16 cellular contexts compared by ENCODE assay signal in genomic region chr4:88794952-88795351, GRCh38.
DNase-seq lines count a peak whose midpoint lies in the region; ATAC-seq and TF ChIP-seq lines count a peak whose summit lies in the region.
"Had no signal": no experiment of that assay in that cellular context is flagged by ENCODE, and none has a peak within 500 bp of the region (broad histone marks: within the 10 kb centered on the region; RNA-seq: fewer than 3 reads in every experiment).

No MANE protein-coding gene starts in this region.

- H2BK120ac ChIP-seq in IMR-90 (ENCODE audit: low read depth, low read length), result no peak overlapping the region

- H3K9me3 ChIP-seq in IMR-90 (ENCODE audit: control insufficient read depth, insufficient read depth, low read length) (no peaks in the 10 kb centered on the region), SK-N-MC (ENCODE audit: low read depth, low read length) (peaks cover 4% of the 10 kb centered on the region; the same call in 1 of the 2 replicates)
- H3K9me3 ChIP-seq: BLaER1, Caco-2, HAP-1 had no signal

- H3K27ac ChIP-seq in IMR-90 (ENCODE audit: insufficient read depth, low read length) (no peak overlapping the region), SK-N-MC (peak overlapping the region; percentile 67)
- H3K27ac ChIP-seq: BLaER1, C4-2B, GM23248 had no signal

- H2BK20ac ChIP-seq in IMR-90 (ENCODE audit: low read depth, low read length), result no peak overlapping the region

- no peak overlapping the region for H2AFZ ChIP-seq in IMR-90 (replicated peaks; ENCODE audit: low read length, poor library complexity)
- H2AFZ ChIP-seq: GM23248 had no signal

- H4K8ac ChIP-seq in IMR-90 (ENCODE audit: low read depth in 2 of 2, low read length in 2 of 2), result no peak overlapping the region

- in situ Hi-C loops in IMR-90 (cut with MboI; ENCODE audit: low sequenced_read_pairs), result no loop called here

- H3K4ac ChIP-seq in IMR-90 (ENCODE audit: low read depth, low read length), result no peak overlapping the region

- TF ChIP-seq CTCF in IMR-90 (conservative IDR thresholded peaks at IDR 0.05; ENCODE audit: low read depth, low read length) (no peak), fibroblast of the aortic adventitia (IDR thresholded peaks at IDR 0.05; ENCODE audit: insufficient read depth, low read length) (no peak)

- no peak overlapping the region for H3K4me2 ChIP-seq in IMR-90 (ENCODE audit: low read depth, low read length)
- H3K4me2 ChIP-seq: BLaER1 had no signal

- no peak overlapping the region for H4K5ac ChIP-seq in IMR-90 (ENCODE audit: low read depth, low read length)

- dilution Hi-C loops in IMR-90 (cut with HindIII; ENCODE audit: low sequenced_read_pairs, unreplicated experiment), result no loop called here

- no peak overlapping the region for H3K14ac ChIP-seq in IMR-90 (replicated peaks; ENCODE audit: low read depth, low read length)

- no peak overlapping the region for H3K9ac ChIP-seq in IMR-90 (ENCODE audit: low read depth, low read length)
- no peak overlapping the region for H3K9ac ChIP-seq in SK-N-MC (ENCODE audit: insufficient read length)
- H3K9ac ChIP-seq: BLaER1, GM23248 had no signal

- no peaks in the 10 kb centered on the region for H4K20me1 ChIP-seq in IMR-90 (ENCODE audit: insufficient read depth, low read length)
- H4K20me1 ChIP-seq: BLaER1 had no signal

- TF ChIP-seq POLR2A in IMR-90 (IDR thresholded peaks at IDR 0.05; ENCODE audit: low read depth, low read length), result no peak

- peaks cover 6% of the 10 kb centered on the region; the same call in 1 of the 2 replicates for H3K4me1 ChIP-seq in IMR-90 (ENCODE audit: control insufficient read depth, insufficient read depth, low read length)
- H3K4me1 ChIP-seq: BLaER1, Caco-2 had no signal

- no peak overlapping the region for H3K23ac ChIP-seq in IMR-90 (ENCODE audit: low read depth, low read length)

- H3K9me1 ChIP-seq in IMR-90 (ENCODE audit: insufficient read depth, low read length), result peaks cover 1% of the 10 kb centered on the region; the same call in 1 of the 2 replicates

- intact Hi-C loops in IMR-90 (cut with micrococcal nuclease), result loop anchor here (5.0 kb wide), 1 partner anchor 88 kb away; no protein-coding TSS in a partner anchor

- no peak overlapping the region for H3K56ac ChIP-seq in IMR-90 (ENCODE audit: extremely low read depth, insufficient read depth, low read length)

- no peak overlapping the region for H3K18ac ChIP-seq in IMR-90 (ENCODE audit: low read depth, low read length)

- no peak overlapping the region for H2BK5ac ChIP-seq in IMR-90 (ENCODE audit: low read depth, low read length, poor library complexity, severe bottlenecking)

- ATAC-seq in IMR-90 (ENCODE audit: low read depth), result no peak
- ATAC-seq in HG03520 (IDR thresholded peaks at IDR 0.05; ENCODE audit: unreplicated experiment), result no peak
- no peak for ATAC-seq in GM18519 (IDR thresholded peaks at IDR 0.05; ENCODE audit: low FRiP score, unreplicated experiment)
- ATAC-seq: CD8-positive, alpha-beta T cell had no signal

- TF ChIP-seq RAD21 in IMR-90 (IDR thresholded peaks at IDR 0.05; ENCODE audit: low read length), result no peak

- CTCF ChIA-PET in IMR-90 (lab: Yijun Ruan, JAX), result interaction anchor here (1.2 kb wide), 1 partner anchor 89 kb away, joined by 3 read pairs; no protein-coding TSS in a partner anchor

- H2BK15ac ChIP-seq in IMR-90 (ENCODE audit: low read depth, low read length), result no peak overlapping the region

- DNase-seq in IMR-90 (no peak), SK-N-MC (ENCODE audit: low read depth, low spot score) (no peak), fibroblast of the aortic adventitia (ENCODE audit: low read depth) (peak; percentile 23), hepatic stellate cell (ENCODE audit: low spot score) (no peak)
- DNase-seq: Caco-2; CD4-positive, CD25-positive, alpha-beta regulatory T cell; CD8-positive, alpha-beta T cell; DMS153; DND-41; GM23248; HFFc6 had no signal

- H2AK5ac ChIP-seq in IMR-90 (ENCODE audit: low read depth, low read length), result no peak overlapping the region

- H3K36me3 ChIP-seq in IMR-90 (ENCODE audit: control insufficient read depth, insufficient read depth, low read length) (peaks cover 1% of the 10 kb centered on the region), SK-N-MC (ENCODE audit: insufficient read depth, low read length) (peaks cover 9% of the 10 kb centered on the region)
- H3K36me3 ChIP-seq: BLaER1, HAP-1 had no signal

- H3K27me3 ChIP-seq in IMR-90 (ENCODE audit: control insufficient read depth, insufficient read depth, low read length), result no peaks in the 10 kb centered on the region
- H3K27me3 ChIP-seq: BLaER1 had no signal

- H4K91ac ChIP-seq in IMR-90 (ENCODE audit: insufficient read depth, low read depth, low read length), result no peak overlapping the region

- POLR2A ChIA-PET in IMR-90 (lab: Charles Lee; ENCODE audit: unreplicated experiment), result no interaction called here

- H3K4me3 ChIP-seq in IMR-90 (ENCODE audit: insufficient read depth, low read depth, low read length), result no peak overlapping the region
- H3K4me3 ChIP-seq in SK-N-MC, result no peak overlapping the region
- H3K4me3 ChIP-seq in fibroblast of the aortic adventitia (ENCODE audit: low read depth, low read length), result no peak overlapping the region
- H3K4me3 ChIP-seq: BLaER1, GM23248, HAP-1 had no signal

- no TSS peak for BruUV-seq in IMR-90 (replicated peaks; lab: Mats Ljungman, UMichigan)

- peaks cover 6 to 11% of the 10 kb centered on the region in 2 experiments; a peak in 3 of 4 replicates for H3K79me1 ChIP-seq in IMR-90 (ENCODE audit: low read depth in 1 of 2, low read length in 2 of 2)

- H2AK9ac ChIP-seq in IMR-90 (replicated peaks; ENCODE audit: low read depth, low read length, poor library complexity), result no peak overlapping the region

TF ChIP-seq in IMR-90, 13 proteins besides CTCF, POLR2A, EP300 and RAD21:
- no peak for TF ChIP-seq MXI1 (IDR thresholded peaks at IDR 0.05; ENCODE audit: borderline replicate concordance, low read depth, low read length)
- TF ChIP-seq, protein P1, sequence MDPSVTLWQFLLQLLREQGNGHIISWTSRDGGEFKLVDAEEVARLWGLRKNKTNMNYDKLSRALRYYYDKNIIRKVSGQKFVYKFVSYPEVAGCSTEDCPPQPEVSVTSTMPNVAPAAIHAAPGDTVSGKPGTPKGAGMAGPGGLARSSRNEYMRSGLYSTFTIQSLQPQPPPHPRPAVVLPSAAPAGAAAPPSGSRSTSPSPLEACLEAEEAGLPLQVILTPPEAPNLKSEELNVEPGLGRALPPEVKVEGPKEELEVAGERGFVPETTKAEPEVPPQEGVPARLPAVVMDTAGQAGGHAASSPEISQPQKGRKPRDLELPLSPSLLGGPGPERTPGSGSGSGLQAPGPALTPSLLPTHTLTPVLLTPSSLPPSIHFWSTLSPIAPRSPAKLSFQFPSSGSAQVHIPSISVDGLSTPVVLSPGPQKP (IDR thresholded peaks at IDR 0.05; ENCODE audit: borderline replicate concordance, low read depth, low read length), result no peak
- no peak for TF ChIP-seq BHLHE40 (IDR thresholded peaks at IDR 0.05; ENCODE audit: low read depth, low read length)
- TF ChIP-seq MAZ (IDR thresholded peaks at IDR 0.05; ENCODE audit: borderline replicate concordance, low read depth, low read length), result no peak
- no peak for TF ChIP-seq CHD1 (IDR thresholded peaks at IDR 0.05; ENCODE audit: low read depth, low read length)
- peak; percentile 53 for TF ChIP-seq MAFK (IDR thresholded peaks at IDR 0.05; ENCODE audit: low read depth, low read length)
- TF ChIP-seq SMC3 (IDR thresholded peaks at IDR 0.05; ENCODE audit: low read depth, low read length), result no peak
- TF ChIP-seq RCOR1 (IDR thresholded peaks at IDR 0.05; ENCODE audit: insufficient replicate concordance, low read length), result no peak
- no peak for TF ChIP-seq USF2 (IDR thresholded peaks at IDR 0.05; ENCODE audit: low read depth, low read length)
- peak; percentile 78 for TF ChIP-seq CEBPB (IDR thresholded peaks at IDR 0.05; ENCODE audit: low read depth, low read length)
- TF ChIP-seq RFX5 (IDR thresholded peaks at IDR 0.05; ENCODE audit: low read depth, low read length), result no peak
TF ChIP-seq in IMR-90: peak in this region for 2.
